In genomic region chr4:126853715-126854114, GRCh38 we compare ENCODE assay signal across 33 cellular contexts.
DNase-seq lines count a peak whose midpoint lies in the region; ATAC-seq, FAIRE-seq and TF ChIP-seq lines count a peak whose summit lies in the region.
"Had no signal": no experiment of that assay in that cellular context is flagged by ENCODE, and none has a peak within 500 bp of the region (broad histone marks: within the 10 kb centered on the region; RNA-seq: fewer than 3 reads in every experiment).

No MANE protein-coding gene starts in this region.

- POLR2A ChIA-PET in HepG2 (lab: Yijun Ruan, JAX): no interaction called here

- BruUV-seq in HepG2 (replicated peaks; lab: Mats Ljungman, UMichigan): no TSS peak

- no peak overlapping the region for H3K4me3 ChIP-seq in HepG2 (replicated peaks in 1 of 3; ENCODE audit: insufficient read depth in 1 of 3, low read depth in 2 of 3, low read length in 3 of 3)
- H3K4me3 ChIP-seq: gastrocnemius medialis, hepatocyte, Peyer's patch, vagina had no signal

- H3K27ac ChIP-seq in HepG2 (ENCODE audit: extremely low read length, insufficient read depth, low read length): no peak overlapping the region
- H3K27ac ChIP-seq: gastrocnemius medialis, hepatocyte, parathyroid adenoma, Peyer's patch, vagina, WERI-Rb-1 had no signal

- TF ChIP-seq EP300 in HepG2 (IDR thresholded peaks at IDR 0.05; ENCODE audit: low read depth in 2 of 2, low read length in 2 of 2) (no peak), HepG2 (CRISPR knock-in tag; IDR thresholded peaks at IDR 0.05; ENCODE audit: borderline replicate concordance) (no peak)

- ATAC-seq in GM18498 (IDR thresholded peaks at IDR 0.05; ENCODE audit: unreplicated experiment) (peak; percentile 56), GM19324 (IDR thresholded peaks at IDR 0.05; ENCODE audit: low FRiP score, unreplicated experiment) (peak; percentile 54), HG02970 (IDR thresholded peaks at IDR 0.05; ENCODE audit: low FRiP score, unreplicated experiment) (peak; percentile 58), HG03432 (IDR thresholded peaks at IDR 0.05; ENCODE audit: unreplicated experiment) (peak; percentile 54), HG03439 (IDR thresholded peaks at IDR 0.05; ENCODE audit: unreplicated experiment) (no peak), GM21526 (IDR thresholded peaks at IDR 0.05; ENCODE audit: low FRiP score, unreplicated experiment) (no peak), HepG2 (no peak)
- ATAC-seq: activated naive CD8-positive, alpha-beta T cell treated with anti-CD3 and anti-CD28 coated beads, Interleukin-2, amount 50 U/mL, for 24 hours; CD8-positive, alpha-beta T cell; gastrocnemius medialis; left lobe of liver; stimulated activated naive CD8-positive, alpha-beta T cell treated with anti-CD3 and anti-CD28 coated beads, Interleukin-15, amount 100 ng/mL, for 72 hours had no signal

- no peaks in the 10 kb centered on the region for H3K4me1 ChIP-seq in HepG2 (ENCODE audit: insufficient read depth, low read length)
- H3K4me1 ChIP-seq: gastrocnemius medialis, parathyroid adenoma, Peyer's patch, vagina had no signal

- H3K79me2 ChIP-seq in HepG2 (ENCODE audit: insufficient read depth, low read length): no peaks in the 10 kb centered on the region
- H3K79me2 ChIP-seq: hepatocyte, parathyroid adenoma had no signal

- TF ChIP-seq CTCF in HepG2 (CRISPR knock-in tag; IDR thresholded peaks at IDR 0.05): no peak

- intact Hi-C loops in HepG2 (cut with micrococcal nuclease; ENCODE audit: unreplicated experiment): no loop called here

- in situ Hi-C loops in HepG2 (cut with HindIII; ENCODE audit: extremely low pct_ligation_motif_present, low pct_unique_long_range_greater_than_20kb): no loop called here

- H3K27me3 ChIP-seq in HepG2 (ENCODE audit: control insufficient read depth in 1 of 2, insufficient read depth in 2 of 2, low read length in 2 of 2): no peaks in the 10 kb centered on the region
- H3K27me3 ChIP-seq: gastrocnemius medialis, hepatocyte, Peyer's patch, vagina had no signal

- DNase-seq in amniotic stem cell (lab: John Stamatoyannopoulos, UW): no peak
- DNase-seq in HepG2 (ENCODE audit: low spot score): no peak
- DNase-seq: activated CD4-positive, alpha-beta T cell treated with anti-CD3 and anti-CD28 coated beads, Interleukin-2, amount 10 ng/mL, durations not matched to agents 24 days and 14 days; activated gamma-delta T cell treated with Interleukin-2 at 50 U/mL for 16 hours; activated naive CD8-positive, alpha-beta T cell treated with anti-CD3 and anti-CD28 coated beads, Interleukin-2, amount 50 U/mL, for 24 hours; activated T-cell treated with anti-CD3 and anti-CD28 coated beads, Interleukin-2, amount 50 U/mL, for 24 hours; CD8-positive, alpha-beta T cell; EL; gastrocnemius medialis; H7; Karpas-422; mesenchymal stem cell; NCI-H1694; NCI-H526; Peyer's patch; SHP77 treated with DMSO at 0.1 percent for 48 hours; small intestine; stimulated activated CD4-positive, alpha-beta T cell treated with anti-CD3 and anti-CD28 coated beads, Interleukin-1b, Interleukin-23, amount 100 ng/mL, for 48 hours; stimulated activated CD8-positive, alpha-beta memory T cell treated with anti-CD3 and anti-CD28 coated beads, Interleukin-4, amount 100 ng/mL, for 48 hours; stimulated activated naive CD8-positive, alpha-beta T cell treated with anti-CD3 and anti-CD28 coated beads, Interleukin-15, amount 100 ng/mL, for 72 hours; T-helper 9 cell; WERI-Rb-1 had no signal

- no peak for FAIRE-seq in HepG2 (lab: Jason Lieb, UNC)
- FAIRE-seq: endometrium, small intestine had no signal

- no peaks in the 10 kb centered on the region for H4K20me1 ChIP-seq in HepG2 (ENCODE audit: insufficient read depth, low read length)

- TF ChIP-seq POLR2A in HepG2 (IDR thresholded peaks at IDR 0.05; ENCODE audit: insufficient read depth in 1 of 2, low read depth in 2 of 2, low read length in 2 of 2): no peak

- TF ChIP-seq RAD21 in HepG2 (CRISPR knock-in tag; IDR thresholded peaks at IDR 0.05): no peak

- H3K4me2 ChIP-seq in HepG2 (ENCODE audit: low read depth, low read length): no peak overlapping the region
- H3K4me2 ChIP-seq: hepatocyte had no signal

- H3K9me3 ChIP-seq in HepG2 (ENCODE audit: low read length): no peaks in the 10 kb centered on the region
- H3K9me3 ChIP-seq: gastrocnemius medialis, Peyer's patch, vagina had no signal

- CTCF ChIA-PET in HepG2 (lab: Yijun Ruan, JAX; ENCODE audit: low intra/inter-chr PET ratio, low total read pairs): no interaction called here

- no peak overlapping the region for H3K9ac ChIP-seq in HepG2 (ENCODE audit: insufficient read depth, low read depth, low read length)
- H3K9ac ChIP-seq: parathyroid adenoma had no signal

- H2AFZ ChIP-seq in HepG2 (ENCODE audit: low read length): no peak overlapping the region
- H2AFZ ChIP-seq: hepatocyte, parathyroid adenoma had no signal

- no peaks in the 10 kb centered on the region for H3K36me3 ChIP-seq in HepG2 (replicated peaks in 1 of 2; ENCODE audit: control insufficient read depth in 1 of 2, insufficient read depth in 2 of 2, low read length in 2 of 2)
- H3K36me3 ChIP-seq: gastrocnemius medialis, Peyer's patch, vagina, WERI-Rb-1 had no signal

TF ChIP-seq in HepG2, 621 proteins besides CTCF, POLR2A, EP300 and RAD21:
- TF ChIP-seq ZNF143 (CRISPR knock-in tag; IDR thresholded peaks at IDR 0.05) (no peak), ZNF292 (CRISPR knock-in tag; IDR thresholded peaks at IDR 0.05; ENCODE audit: borderline replicate concordance, low read depth) (no peak), TFE3 (CRISPR knock-in tag; IDR thresholded peaks at IDR 0.05) (no peak), MED8 (CRISPR knock-in tag; IDR thresholded peaks at IDR 0.05; ENCODE audit: insufficient replicate concordance) (no peak)

Comparison
In these comparisons a context has a peak if more than half of its experiments do, and no peak if none do; other contexts are left out.
1. ATAC-seq: peak in GM18498 (single experiment), GM19324 (single experiment), HG02970 (single experiment) and HG03432 (single experiment); none in HG03439 (single experiment), GM21526 (single experiment) and HepG2 (single experiment).